1 cellular context compared by ENCODE assay signal in genomic region chr2:182667321-182667695, GRCh38.
TF ChIP-seq lines count a peak whose summit lies in the region.

No MANE protein-coding gene starts in this region.

TF ChIP-seq in SK-N-SH, 30 proteins besides CTCF, POLR2A, EP300 and RAD21 (continued from another document):
- TF ChIP-seq IRF3 (IDR thresholded peaks at IDR 0.05; ENCODE audit: low read depth, low read length): no peak
- no peak for TF ChIP-seq GATA2 (CRISPR knock-in tag; IDR thresholded peaks at IDR 0.05)
- TF ChIP-seq RXRA (IDR thresholded peaks at IDR 0.05; ENCODE audit: borderline replicate concordance, low read depth): no peak
- TF ChIP-seq, protein P1, sequence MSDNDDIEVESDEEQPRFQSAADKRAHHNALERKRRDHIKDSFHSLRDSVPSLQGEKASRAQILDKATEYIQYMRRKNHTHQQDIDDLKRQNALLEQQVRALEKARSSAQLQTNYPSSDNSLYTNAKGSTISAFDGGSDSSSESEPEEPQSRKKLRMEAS (IDR thresholded peaks at IDR 0.05; ENCODE audit: low read depth): no peak
- TF ChIP-seq GABPA (IDR thresholded peaks at IDR 0.05; ENCODE audit: low read depth): no peak
- no peak for TF ChIP-seq EZH2phosphoT487 (IDR thresholded peaks at IDR 0.05; ENCODE audit: borderline replicate concordance, low read depth)
- TF ChIP-seq POLR2AphosphoS5 (IDR thresholded peaks at IDR 0.05; ENCODE audit: low read depth, low read length): no peak
- TF ChIP-seq FOSL2 (IDR thresholded peaks at IDR 0.05; ENCODE audit: borderline replicate concordance, low read depth): no peak
- TF ChIP-seq NFIC (IDR thresholded peaks at IDR 0.05; ENCODE audit: borderline replicate concordance): no peak
- no peak for TF ChIP-seq RFX5 (IDR thresholded peaks at IDR 0.05; ENCODE audit: low read length)
